In the genomic region with DNA sequence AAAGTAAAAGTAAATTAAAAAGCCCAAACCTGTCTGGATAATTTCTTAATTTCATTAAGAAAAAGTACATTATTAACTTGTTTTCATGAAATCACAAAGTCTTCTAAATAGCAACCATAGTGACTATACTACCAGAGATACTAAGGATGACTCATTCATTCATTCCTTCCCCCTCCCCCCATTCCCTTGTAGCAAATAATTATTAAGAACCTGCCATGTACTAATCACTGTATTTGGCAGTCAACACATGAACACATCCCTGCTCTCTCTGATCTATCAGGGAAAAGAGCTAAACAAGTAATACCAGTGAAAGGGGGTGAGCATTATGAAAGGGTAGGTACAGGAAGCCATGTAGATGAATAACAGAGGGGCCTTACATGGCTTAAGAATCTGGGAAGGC, we compare ENCODE assay signal across 19 cellular contexts.
A peak's percentile ranks its signal among the peaks of the same experiment; 100 is the strongest.
DNase-seq lines count a peak whose midpoint lies in the region; ATAC-seq, FAIRE-seq and TF ChIP-seq lines count a peak whose summit lies in the region.
"Had no signal": no experiment of that assay in that cellular context is flagged by ENCODE, and none has a peak within 500 bp of the region (broad histone marks: within the 10 kb centered on the region; RNA-seq: fewer than 3 reads in every experiment).

No MANE protein-coding gene starts in this region.

- H3K79me2 ChIP-seq in trophoblast cell (ENCODE audit: control insufficient read depth, insufficient read depth, low read length, poor library complexity) = no peaks in the 10 kb centered on the region

- H2AK5ac ChIP-seq in IMR-90 (ENCODE audit: low read depth, low read length) = peak overlapping the region; percentile 37; the same call in 1 of the 2 replicates
- H2AK5ac ChIP-seq in trophoblast cell (ENCODE audit: low read length) = no peak overlapping the region

- no peak for TF ChIP-seq POLR2A in IMR-90 (IDR thresholded peaks at IDR 0.05; ENCODE audit: low read depth, low read length)

- H3K36me3 ChIP-seq in IMR-90 (ENCODE audit: control insufficient read depth, insufficient read depth, low read length) = peaks cover 3% of the 10 kb centered on the region
- H3K36me3 ChIP-seq in endodermal cell (ENCODE audit: control insufficient read depth, insufficient read depth, low read length) = peaks cover 59% of the 10 kb centered on the region
- no peaks in the 10 kb centered on the region for H3K36me3 ChIP-seq in trophoblast cell (ENCODE audit: control insufficient read depth in 1 of 2, insufficient read depth in 2 of 2, low read length in 2 of 2)

- no peaks in the 10 kb centered on the region for H3K9me1 ChIP-seq in IMR-90 (ENCODE audit: insufficient read depth, low read length)

- H3K4me1 ChIP-seq in IMR-90 (ENCODE audit: control insufficient read depth, insufficient read depth, low read length) (no peaks in the 10 kb centered on the region; the same call in 1 of the 2 replicates), endodermal cell (ENCODE audit: control insufficient read depth, insufficient read depth, low read length) (no peaks in the 10 kb centered on the region), trophoblast cell (ENCODE audit: control insufficient read depth in 1 of 2, insufficient read depth in 2 of 2, low read length in 2 of 2) (peaks cover 0 to 1% of the 10 kb centered on the region in 2 experiments)
- H3K4me1 ChIP-seq: SJCRH30 had no signal

- H3K4me1 Mint-ChIP-seq in Calu3 (ENCODE audit: low read depth, unreplicated experiment) (no peaks in the 10 kb centered on the region), endodermal cell (no peaks in the 10 kb centered on the region)
- H3K4me1 Mint-ChIP-seq: CD14-positive monocyte had no signal

- intact Hi-C loops in Calu3 (cut with micrococcal nuclease; ENCODE audit: unreplicated experiment) (no loop called here), IMR-90 (cut with micrococcal nuclease) (no loop called here)

- POLR2A ChIA-PET in IMR-90 (lab: Charles Lee; ENCODE audit: unreplicated experiment) = no interaction called here

- H3K18ac ChIP-seq in IMR-90 (ENCODE audit: low read depth, low read length) = no peak overlapping the region; the same call in 1 of the 2 replicates
- no peak overlapping the region for H3K18ac ChIP-seq in trophoblast cell (ENCODE audit: low read length)

- H3K27me3 ChIP-seq in IMR-90 (ENCODE audit: control insufficient read depth, insufficient read depth, low read length) (no peaks in the 10 kb centered on the region), endodermal cell (ENCODE audit: control insufficient read depth, insufficient read depth, low read length, poor library complexity, severe bottlenecking) (no peaks in the 10 kb centered on the region), trophoblast cell (ENCODE audit: insufficient read depth, low read length) (no peaks in the 10 kb centered on the region)
- H3K27me3 ChIP-seq: SJCRH30 had no signal

- H3K23ac ChIP-seq in IMR-90 (ENCODE audit: low read depth, low read length) (no peak overlapping the region), trophoblast cell (ENCODE audit: low read length) (no peak overlapping the region)

- H3K4ac ChIP-seq in IMR-90 (ENCODE audit: low read depth, low read length) = no peak overlapping the region
- no peak overlapping the region for H3K4ac ChIP-seq in trophoblast cell (ENCODE audit: low read depth, low read length)

- H2BK20ac ChIP-seq in IMR-90 (ENCODE audit: low read depth, low read length) = no peak overlapping the region

- TF ChIP-seq RAD21 in IMR-90 (IDR thresholded peaks at IDR 0.05; ENCODE audit: low read length) = no peak

- peak overlapping the region; percentile 15; the same call in 1 of the 3 replicates for H2BK15ac ChIP-seq in IMR-90 (ENCODE audit: low read depth, low read length)

- peak overlapping the region; percentile 60 for H2BK5ac ChIP-seq in IMR-90 (ENCODE audit: low read depth, low read length, poor library complexity, severe bottlenecking)
- H2BK5ac ChIP-seq in trophoblast cell (ENCODE audit: low read depth, low read length, poor library complexity) = no peak overlapping the region

- no peak overlapping the region for H4K12ac ChIP-seq in trophoblast cell (ENCODE audit: low read depth, low read length)

- H3K9me3 ChIP-seq in IMR-90 (ENCODE audit: control insufficient read depth, insufficient read depth, low read length) = no peaks in the 10 kb centered on the region
- H3K9me3 ChIP-seq in endodermal cell (ENCODE audit: control insufficient read depth, low read length) = peaks cover 21% of the 10 kb centered on the region
- no peaks in the 10 kb centered on the region for H3K9me3 ChIP-seq in trophoblast cell (ENCODE audit: insufficient read depth, low read depth, low read length)
- H3K9me3 ChIP-seq: SJCRH30 had no signal

- H4K91ac ChIP-seq in IMR-90 (ENCODE audit: insufficient read depth, low read depth, low read length) = no peak overlapping the region
- no peak overlapping the region for H4K91ac ChIP-seq in trophoblast cell (ENCODE audit: low read depth, low read length)

- TF ChIP-seq CTCF in Calu3 (IDR thresholded peaks at IDR 0.05; ENCODE audit: unreplicated experiment) = no peak
- no peak for TF ChIP-seq CTCF in IMR-90 (conservative IDR thresholded peaks at IDR 0.05; ENCODE audit: low read depth, low read length)
- no peak for TF ChIP-seq CTCF in endodermal cell (conservative IDR thresholded peaks at IDR 0.05)

- H3K27ac Mint-ChIP-seq in Calu3 (ENCODE audit: unreplicated experiment) (peak overlapping the region; percentile 8), endodermal cell (no peak overlapping the region)

- no peak overlapping the region for H2BK12ac ChIP-seq in trophoblast cell (ENCODE audit: low read length)

- FAIRE-seq in frontal cortex (lab: Jason Lieb, UNC) = no peak
- FAIRE-seq: GM19239, HepG2 had no signal

- no peaks in the 10 kb centered on the region for H3K79me1 ChIP-seq in IMR-90 (ENCODE audit: low read depth in 1 of 2, low read length in 2 of 2)
- H3K79me1 ChIP-seq in trophoblast cell (ENCODE audit: low read length) = peaks cover 4% of the 10 kb centered on the region

- dilution Hi-C loops in IMR-90 (cut with HindIII; ENCODE audit: low sequenced_read_pairs, unreplicated experiment) = no loop called here

- no peak overlapping the region for H2AFZ ChIP-seq in IMR-90 (replicated peaks; ENCODE audit: low read length, poor library complexity)
- H2AFZ ChIP-seq in trophoblast cell (ENCODE audit: insufficient read depth, low read length, poor library complexity) = no peak overlapping the region

- H3K27me3 Mint-ChIP-seq in Calu3 (ENCODE audit: unreplicated experiment) (no peaks in the 10 kb centered on the region), endodermal cell (ENCODE audit: insufficient read depth) (no peaks in the 10 kb centered on the region)

- no peak overlapping the region for H3K4me3 Mint-ChIP-seq in Calu3 (ENCODE audit: low read depth, unreplicated experiment)
- no peak overlapping the region for H3K4me3 Mint-ChIP-seq in endodermal cell
- H3K4me3 Mint-ChIP-seq: CD14-positive monocyte had no signal

- no peak overlapping the region for H3K56ac ChIP-seq in IMR-90 (ENCODE audit: extremely low read depth, insufficient read depth, low read length)

- H3K36me3 Mint-ChIP-seq in Calu3 (ENCODE audit: insufficient read depth, unreplicated experiment) (no peaks in the 10 kb centered on the region), endodermal cell (ENCODE audit: low read depth) (peaks cover 45% of the 10 kb centered on the region)

- H4K8ac ChIP-seq in IMR-90 (ENCODE audit: low read depth in 2 of 2, low read length in 2 of 2) (no peak overlapping the region), trophoblast cell (ENCODE audit: low read depth, low read length) (no peak overlapping the region)

- H2AK9ac ChIP-seq in IMR-90 (replicated peaks; ENCODE audit: low read depth, low read length, poor library complexity) = no peak overlapping the region

- in situ Hi-C loops in IMR-90 (cut with MboI; ENCODE audit: low sequenced_read_pairs) = no loop called here

- DNase-seq in Calu3 = no peak
- peak; percentile 26 for DNase-seq in IMR-90
- no peak for DNase-seq in endodermal cell
- no peak for DNase-seq in trophoblast cell
- no peak for DNase-seq in activated T-cell treated with anti-CD3 and anti-CD28 coated beads for 4 hours
- no peak for DNase-seq in frontal cortex (ENCODE audit: low spot score in 2 of 2)
- no peak for DNase-seq in NCI-H748 treated with DMSO at 0.1 percent for 48 hours (lab: John Stamatoyannopoulos, UW)
- DNase-seq: H7, NCI-H1436, NCI-H2029 treated with DMSO at 0.1 percent for 48 hours, NCI-H2171 treated with DMSO at 0.1 percent for 48 hours, NCI-H82, PC-3, SJCRH30 had no signal

- no TSS peak for BruUV-seq in Calu3 (replicated peaks; lab: Mats Ljungman, UMichigan)
- BruUV-seq in IMR-90 (replicated peaks; lab: Mats Ljungman, UMichigan) = no TSS peak

- ATAC-seq in IMR-90 (ENCODE audit: low read depth) (no peak), HG03378 (IDR thresholded peaks at IDR 0.05; ENCODE audit: unreplicated experiment) (no peak)
- ATAC-seq: HepG2, PC-3 had no signal

- no peak overlapping the region for H3K27ac ChIP-seq in IMR-90 (ENCODE audit: insufficient read depth, low read length)
- H3K27ac ChIP-seq in endodermal cell (ENCODE audit: low read depth, low read length) = no peak overlapping the region
- peak overlapping the region; percentile 25 for H3K27ac ChIP-seq in trophoblast cell (ENCODE audit: low read depth, low read length)
- H3K27ac ChIP-seq: KMS-11, SJCRH30 had no signal

- no peak overlapping the region for H3K4me2 ChIP-seq in IMR-90 (ENCODE audit: low read depth, low read length)
- no peak overlapping the region for H3K4me2 ChIP-seq in trophoblast cell (ENCODE audit: low read length)
- H3K4me2 ChIP-seq: KMS-11 had no signal

- CTCF ChIA-PET in Calu3 (lab: Charles Lee) = no interaction called here
- CTCF ChIA-PET in IMR-90 (lab: Yijun Ruan, JAX) = no interaction called here

- H2BK120ac ChIP-seq in IMR-90 (ENCODE audit: low read depth, low read length) (peak overlapping the region; percentile 27; the same call in 1 of the 2 replicates), trophoblast cell (ENCODE audit: insufficient read depth, low read length, poor library complexity) (no peak overlapping the region)

- H4K5ac ChIP-seq in IMR-90 (ENCODE audit: low read depth, low read length) = no peak overlapping the region

- H3K14ac ChIP-seq in IMR-90 (replicated peaks; ENCODE audit: low read depth, low read length) (peak overlapping the region; percentile 37; the same call in 1 of the 2 replicates), trophoblast cell (ENCODE audit: low read length) (no peak overlapping the region)

- H3K4me3 ChIP-seq in IMR-90 (ENCODE audit: insufficient read depth, low read depth, low read length) (no peak overlapping the region), endodermal cell (ENCODE audit: low read length) (peak overlapping the region; percentile 31), trophoblast cell (ENCODE audit: low read depth, low read length) (no peak overlapping the region)
- H3K4me3 ChIP-seq: SJCRH30 had no signal

- H3K9ac ChIP-seq in IMR-90 (ENCODE audit: low read depth, low read length) (no peak overlapping the region), endodermal cell (ENCODE audit: extremely low read depth, low read length, poor library complexity, severe bottlenecking) (no peak overlapping the region), trophoblast cell (ENCODE audit: low read length) (no peak overlapping the region)
- H3K9ac ChIP-seq: KMS-11 had no signal

- no peaks in the 10 kb centered on the region for H4K20me1 ChIP-seq in IMR-90 (ENCODE audit: insufficient read depth, low read length)

- H3K9me3 Mint-ChIP-seq in Calu3 (ENCODE audit: low read depth, unreplicated experiment) (no peaks in the 10 kb centered on the region), endodermal cell (peaks cover 5% of the 10 kb centered on the region)
